21 cellular contexts compared by ENCODE assay signal in genomic region chr16:68504066-68504465, GRCh38. TPM values are rescaled to one million over a fixed set of nuclear protein-coding genes. Genes with fewer than 3 reads are reported as not detected.
DNase-seq lines count a peak whose midpoint lies in the region; FAIRE-seq and TF ChIP-seq lines count a peak whose summit lies in the region.
"Had no signal": no experiment of that assay in that cellular context is flagged by ENCODE, and none has a peak within 500 bp of the region (broad histone marks: within the 10 kb centered on the region; RNA-seq: fewer than 3 reads in every experiment).

No MANE protein-coding gene starts in this region.

- CTCF ChIA-PET in GM10248 (lab: Yijun Ruan, JAX), result interaction anchor here (1.0 to 2.9 kb wide), 3 partner anchors 17 to 25 kb away, joined by 3 to 9 read pairs (median 4); no protein-coding TSS in a partner anchor
- CTCF ChIA-PET in activated CD4-positive, alpha-beta memory T cell treated with anti-CD3 and anti-CD28 coated beads, Interleukin-2, amount 10 ng/mL, durations not matched to agents 7 days and 5 days (lab: Charles Lee), result interaction anchor here (1.4 kb wide), 1 partner anchor 17 kb away, joined by 4 read pairs; no protein-coding TSS in a partner anchor

- peak overlapping the region; percentile 42 for H2BK120ac ChIP-seq in neuronal stem cell (ENCODE audit: low read depth, low read length)

- FAIRE-seq in kidney (lab: Jason Lieb, UNC) (no peak), RCC 7860 (lab: Jason Lieb, UNC) (no peak)
- FAIRE-seq: A549, D721Med, GM12892, GM18507 had no signal

- H3K9me3 ChIP-seq in BLaER1, result no peaks in the 10 kb centered on the region
- no peaks in the 10 kb centered on the region for H3K9me3 ChIP-seq in kidney (ENCODE audit: control insufficient read depth in 1 of 2, low read length in 2 of 2)
- H3K9me3 ChIP-seq in neuronal stem cell (replicated peaks in 1 of 2; ENCODE audit: control insufficient read depth in 2 of 2, insufficient read depth in 1 of 2, low read depth in 1 of 2, low read length in 2 of 2), result no peaks in the 10 kb centered on the region
- H3K9me3 ChIP-seq: A549, Caco-2 had no signal

- no peaks in the 10 kb centered on the region for H3K4me1 Mint-ChIP-seq in activated CD4-positive, alpha-beta memory T cell treated with anti-CD3 and anti-CD28 coated beads, Interleukin-2, amount 10 ng/mL, durations not matched to agents 7 days and 5 days
- H3K4me1 Mint-ChIP-seq: B cell had no signal

- no peak overlapping the region for H3K14ac ChIP-seq in neuronal stem cell (ENCODE audit: low read length)

- no peaks in the 10 kb centered on the region for H3K36me3 Mint-ChIP-seq in activated CD4-positive, alpha-beta memory T cell treated with anti-CD3 and anti-CD28 coated beads, Interleukin-2, amount 10 ng/mL, durations not matched to agents 7 days and 5 days (ENCODE audit: low read depth)
- H3K36me3 Mint-ChIP-seq: CD8-positive, alpha-beta T cell had no signal

- no peak overlapping the region for H3K9ac ChIP-seq in BLaER1
- no peak overlapping the region for H3K9ac ChIP-seq in kidney (ENCODE audit: low read length in 2 of 2)
- no peak overlapping the region for H3K9ac ChIP-seq in neuronal stem cell (ENCODE audit: low read depth, low read length, poor library complexity)

- no peak overlapping the region for H2BK5ac ChIP-seq in neuronal stem cell (ENCODE audit: low read length)

- H4K91ac ChIP-seq in neuronal stem cell (ENCODE audit: low read depth, low read length, poor library complexity), result no peak overlapping the region

- no peaks in the 10 kb centered on the region for H3K36me3 ChIP-seq in BLaER1
- H3K36me3 ChIP-seq in kidney (ENCODE audit: control insufficient read depth in 1 of 2, insufficient read depth in 2 of 2, low read length in 2 of 2), result no peaks in the 10 kb centered on the region
- H3K36me3 ChIP-seq in neuronal stem cell (replicated peaks in 1 of 2; ENCODE audit: control insufficient read depth in 2 of 2, insufficient read depth in 2 of 2, low read length in 2 of 2), result no peaks in the 10 kb centered on the region

- no peak overlapping the region for H3K27ac ChIP-seq in BLaER1
- H3K27ac ChIP-seq in kidney (ENCODE audit: low read depth in 2 of 2, low read length in 2 of 2), result no peak overlapping the region
- no peak overlapping the region for H3K27ac ChIP-seq in neuronal stem cell (replicated peaks; ENCODE audit: low read length)
- H3K27ac ChIP-seq: 22Rv1, A549, C4-2B had no signal

- H3K4ac ChIP-seq in neuronal stem cell (ENCODE audit: low read length), result no peak overlapping the region

- no peak overlapping the region for H4K8ac ChIP-seq in neuronal stem cell (ENCODE audit: low read depth, low read length)

- peak overlapping the region; percentile 29 for H3K4me2 ChIP-seq in BLaER1
- no peak overlapping the region for H3K4me2 ChIP-seq in neuronal stem cell (ENCODE audit: insufficient read depth, low read length, poor library complexity, severe bottlenecking)
- H3K4me2 ChIP-seq: A549 had no signal

- no peak overlapping the region for H2AK5ac ChIP-seq in neuronal stem cell (ENCODE audit: low read depth, low read length)

- H4K20me1 ChIP-seq in BLaER1, result no peaks in the 10 kb centered on the region

- H3K27me3 ChIP-seq in BLaER1 (no peaks in the 10 kb centered on the region), neuronal stem cell (ENCODE audit: control insufficient read depth in 3 of 3, insufficient read depth in 3 of 3, low read depth in 1 of 3, low read length in 3 of 3) (peaks cover 0 to 39% (median 0%) of the 10 kb centered on the region in 3 experiments)

- peak; percentile 7 for DNase-seq in GM10248 (ENCODE audit: extremely low spot score)
- DNase-seq in kidney, result peak; percentile 24
- no peak for DNase-seq in neuronal stem cell (ENCODE audit: low spot score)
- no peak for DNase-seq in activated CD4-positive, alpha-beta memory T cell treated with anti-CD3 and anti-CD28 coated beads, Interleukin-2, amount 10 ng/mL, durations not matched to agents 7 days and 5 days
- DNase-seq in G401 (ENCODE audit: low spot score), result no peak
- DNase-seq in RCC 7860 (ENCODE audit: low spot score), result no peak
- DNase-seq: AML-193; Caco-2; Calu3; CD4-positive, alpha-beta T cell; CD8-positive, alpha-beta T cell; DMS79 treated with DMSO at 0.1 percent for 48 hours; GDM1 had no signal

- TF ChIP-seq CTCF in GM10248 (IDR thresholded peaks at IDR 0.05; ENCODE audit: control extremely low read depth, extremely low read depth, low read depth, missing control alignments) (no peak), kidney (IDR thresholded peaks at IDR 0.05; ENCODE audit: borderline replicate concordance, extremely low read depth, insufficient read depth) (no peak)

- no peak overlapping the region for H2BK12ac ChIP-seq in neuronal stem cell (ENCODE audit: low read length)

- no peak overlapping the region for H2BK15ac ChIP-seq in neuronal stem cell (ENCODE audit: low read length)

- POLR2A ChIA-PET in GM10248 (lab: Yijun Ruan, JAX), result interaction anchor here (0.5 kb wide), 1 partner anchor 876 kb away, joined by 3 read pairs; no protein-coding TSS in a partner anchor
- POLR2A ChIA-PET in activated CD4-positive, alpha-beta memory T cell treated with anti-CD3 and anti-CD28 coated beads, Interleukin-2, amount 10 ng/mL, durations not matched to agents 7 days and 5 days (lab: Charles Lee), result no interaction called here

- in situ Hi-C loops in G401 (cut with HindIII; ENCODE audit: low sequenced_read_pairs), result no loop called here

- H3K4me1 ChIP-seq in BLaER1 (peaks cover 19% of the 10 kb centered on the region), kidney (ENCODE audit: control insufficient read depth in 1 of 2, insufficient read depth in 1 of 2, low read depth in 1 of 2, low read length in 2 of 2) (no peaks in the 10 kb centered on the region), neuronal stem cell (ENCODE audit: control insufficient read depth in 2 of 2, insufficient read depth in 1 of 2, low read depth in 1 of 2, low read length in 2 of 2) (peaks cover 0 to 1% of the 10 kb centered on the region in 2 donors)
- H3K4me1 ChIP-seq: A549, Caco-2 had no signal

- peaks cover 1% of the 10 kb centered on the region for H3K79me1 ChIP-seq in neuronal stem cell (ENCODE audit: low read depth, low read length)

- H2AFZ ChIP-seq in neuronal stem cell (ENCODE audit: low read length), result no peak overlapping the region

- no peak overlapping the region for H3K4me3 ChIP-seq in BLaER1
- no peak overlapping the region for H3K4me3 ChIP-seq in kidney (ENCODE audit: low read length in 2 of 2)
- no peak overlapping the region for H3K4me3 ChIP-seq in neuronal stem cell (ENCODE audit: low read length in 2 of 2)
- H3K4me3 ChIP-seq: A549 had no signal

- no peak overlapping the region for H3K23ac ChIP-seq in neuronal stem cell (ENCODE audit: low read depth, low read length, poor library complexity)

- H3K4me3 Mint-ChIP-seq in activated CD4-positive, alpha-beta memory T cell treated with anti-CD3 and anti-CD28 coated beads, Interleukin-2, amount 10 ng/mL, durations not matched to agents 7 days and 5 days, result no peak overlapping the region
- H3K4me3 Mint-ChIP-seq: B cell; CD4-positive, alpha-beta T cell; CD8-positive, alpha-beta T cell had no signal

- no peaks in the 10 kb centered on the region for H3K9me3 Mint-ChIP-seq in activated CD4-positive, alpha-beta memory T cell treated with anti-CD3 and anti-CD28 coated beads, Interleukin-2, amount 10 ng/mL, durations not matched to agents 7 days and 5 days
- H3K9me3 Mint-ChIP-seq: CD4-positive, alpha-beta T cell; CD8-positive, alpha-beta T cell had no signal

- intact Hi-C loops in kidney (cut with DNase I), result loop anchor here (10.0 kb wide), 1 partner anchor 109 kb away; no protein-coding TSS in a partner anchor

- peaks cover 18% of the 10 kb centered on the region for H3K27me3 Mint-ChIP-seq in activated CD4-positive, alpha-beta memory T cell treated with anti-CD3 and anti-CD28 coated beads, Interleukin-2, amount 10 ng/mL, durations not matched to agents 7 days and 5 days
- H3K27me3 Mint-ChIP-seq: B cell; CD4-positive, alpha-beta T cell had no signal

- no peak overlapping the region for H3K27ac Mint-ChIP-seq in activated CD4-positive, alpha-beta memory T cell treated with anti-CD3 and anti-CD28 coated beads, Interleukin-2, amount 10 ng/mL, durations not matched to agents 7 days and 5 days
- H3K27ac Mint-ChIP-seq: B cell; CD4-positive, alpha-beta T cell; CD8-positive, alpha-beta T cell had no signal

- WGBS in neuronal stem cell (ENCODE audit: extremely low coverage in 2 of 2, insufficient read length in 2 of 2, insufficient replicate concordance in 1 of 2), 2 donors, result no CpG with 5 or more reads among the region's 7 CpGs

- peak overlapping the region; percentile 18 for H3K18ac ChIP-seq in neuronal stem cell (ENCODE audit: low read length)

RNA-seq across cellular contexts. Expression of gene ZFP90, which starts 35.0 kb away (rescaled TPM):
- 30.3 TPM for total RNA-seq in kidney
- polyA plus RNA-seq in kidney (ENCODE audit: insufficient read depth, low read depth, low replicate concordance), result 10.9 TPM
- 58.9 TPM for polyA plus RNA-seq in neuronal stem cell (2013, experiment 1 of 2)
- polyA plus RNA-seq in neuronal stem cell (2013, experiment 2 of 2), result 65.3 TPM
- total RNA-seq in activated CD4-positive, alpha-beta memory T cell treated with anti-CD3 and anti-CD28 coated beads, Interleukin-2, amount 10 ng/mL, durations not matched to agents 7 days and 5 days, result 10 to 100 TPM; 35.2 to 36.5 TPM
- total RNA-seq in G401 (2014; rRNA removed; shearing (Covaris generic)), result 32.5 and 37.0 TPM in 2 replicates

RNA-seq across cellular contexts. Expression of gene SMPD3, which starts 55.8 kb away (rescaled TPM):
- total RNA-seq in kidney, result 0.72 TPM
- polyA plus RNA-seq in kidney (ENCODE audit: insufficient read depth, low read depth, low replicate concordance), result 0.28 TPM
- polyA plus RNA-seq in neuronal stem cell (2013, experiment 1 of 2), result 0.21 TPM
- 0.15 TPM for polyA plus RNA-seq in neuronal stem cell (2013, experiment 2 of 2)
- total RNA-seq in activated CD4-positive, alpha-beta memory T cell treated with anti-CD3 and anti-CD28 coated beads, Interleukin-2, amount 10 ng/mL, durations not matched to agents 7 days and 5 days, result under 1 TPM; 0.38 to 0.53 TPM
- total RNA-seq in G401 (2014; rRNA removed; shearing (Covaris generic)), result 0.03 and 0.18 TPM in 2 replicates

Comparison
In these comparisons a context has a peak if more than half of its experiments do, and no peak if none do; other contexts are left out.
1. DNase-seq: peak in GM10248 (single experiment) and kidney (single experiment); none in neuronal stem cell (single experiment), activated CD4-positive, alpha-beta memory T cell treated with anti-CD3 and anti-CD28 coated beads, Interleukin-2, amount 10 ng/mL, durations not matched to agents 7 days and 5 days (single experiment), G401 (single experiment) and RCC 7860 (single experiment).